ENCODE assay signal across 2 cellular contexts in genomic region chr2:201057715-201058248, GRCh38.
TF ChIP-seq lines count a peak whose summit lies in the region.

No MANE protein-coding gene starts in this region.

TF ChIP-seq in IMR-90, 13 proteins besides CTCF, POLR2A, EP300 and RAD21:
- TF ChIP-seq MAFK (IDR thresholded peaks at IDR 0.05; ENCODE audit: low read depth, low read length), result peak; percentile 45
- no peak for TF ChIP-seq RFX5 (IDR thresholded peaks at IDR 0.05; ENCODE audit: low read depth, low read length)

TF ChIP-seq in K562, 482 proteins besides CTCF, POLR2A, EP300 and RAD21:
- TF ChIP-seq ZNF316 (IDR thresholded peaks at IDR 0.05) (peak; percentile 76), C11orf30 (IDR thresholded peaks at IDR 0.05; ENCODE audit: low read depth) (peak; percentile 56; the same call in 1 of the 2 replicates), ATF3 (IDR thresholded peaks at IDR 0.05) (no peak), ATF3 (CRISPR knock-in tag; conservative IDR thresholded peaks at IDR 0.05) (no peak)
